In genomic region chr2:101341901-101342624, GRCh38 we compare ENCODE assay signal across 8 cellular contexts. TPM values are rescaled to one million over a fixed set of nuclear protein-coding genes. Genes with fewer than 3 reads are reported as not detected.
DNase-seq lines count a peak whose midpoint lies in the region; ATAC-seq and TF ChIP-seq lines count a peak whose summit lies in the region.

No MANE protein-coding gene starts in this region.

- 64% methylated on average over 13 of the region's 21 CpGs; no CpG with 5 or more reads in 1 of the 2 experiments for WGBS in IMR-90 (ENCODE audit: extremely low coverage in 2 of 2, insufficient read length in 1 of 2), 2 experiments
- 54 to 66% (median 61%) methylated on average over 21 of the region's 21 CpGs for WGBS in stomach, 5 donors

- TF ChIP-seq POLR2A in IMR-90 (IDR thresholded peaks at IDR 0.05; ENCODE audit: low read depth, low read length) = no peak
- TF ChIP-seq POLR2A in stomach (IDR thresholded peaks at IDR 0.05) = no peak

- no peak overlapping the region for H2BK15ac ChIP-seq in IMR-90 (ENCODE audit: low read depth, low read length)

- H2BK120ac ChIP-seq in IMR-90 (ENCODE audit: low read depth, low read length) = no peak overlapping the region

- H2AK9ac ChIP-seq in IMR-90 (replicated peaks; ENCODE audit: low read depth, low read length, poor library complexity) = peak overlapping the region; percentile 58

- H4K5ac ChIP-seq in IMR-90 (ENCODE audit: low read depth, low read length) = no peak overlapping the region

- in situ Hi-C loops in IMR-90 (cut with MboI; ENCODE audit: low sequenced_read_pairs) (loop anchor here (10.0 kb wide), 1 partner anchor 493 kb away; no protein-coding TSS in a partner anchor), Panc1 (cut with HindIII; ENCODE audit: low pct_unique_long_range_greater_than_20kb, low sequenced_read_pairs) (no loop called here)

- intact Hi-C loops in IMR-90 (cut with micrococcal nuclease) (loop anchor here (2.0 to 5.0 kb wide), 2 partner anchors 355 to 490 kb away; partner anchors contain the start of gene MAP4K4), Panc1 (cut with micrococcal nuclease; ENCODE audit: unreplicated experiment) (no loop called here), stomach (cut with DNase I; ENCODE audit: low total_unique reads) (no loop called here)

- peaks cover 2% of the 10 kb centered on the region; the same call in 1 of the 2 replicates for H3K4me1 ChIP-seq in IMR-90 (ENCODE audit: control insufficient read depth, insufficient read depth, low read length)
- H3K4me1 ChIP-seq in Panc1 (ENCODE audit: control insufficient read depth, insufficient read depth, low read length) = no peaks in the 10 kb centered on the region; the same call in 1 of the 2 replicates
- peaks cover 0 to 8% (median 0%) of the 10 kb centered on the region in 4 donors for H3K4me1 ChIP-seq in stomach

- H3K4me1 Mint-ChIP-seq in nephron progenitor cell = peaks cover 43% of the 10 kb centered on the region

- H3K4ac ChIP-seq in IMR-90 (ENCODE audit: low read depth, low read length) = no peak overlapping the region

- no peaks in the 10 kb centered on the region for H3K36me3 Mint-ChIP-seq in nephron progenitor cell (ENCODE audit: low read depth)

- no peak overlapping the region for H3K56ac ChIP-seq in IMR-90 (ENCODE audit: extremely low read depth, insufficient read depth, low read length)

- TF ChIP-seq EP300 in stomach (IDR thresholded peaks at IDR 0.05) = no peak

- no peaks in the 10 kb centered on the region for H3K79me1 ChIP-seq in IMR-90 (ENCODE audit: low read depth in 1 of 2, low read length in 2 of 2)

- H3K36me3 ChIP-seq in IMR-90 (ENCODE audit: control insufficient read depth, insufficient read depth, low read length) (no peaks in the 10 kb centered on the region), Panc1 (ENCODE audit: control insufficient read depth, insufficient read depth, low read length) (no peaks in the 10 kb centered on the region), stomach (no peaks in the 10 kb centered on the region)

- no peak overlapping the region for H3K4me2 ChIP-seq in IMR-90 (ENCODE audit: low read depth, low read length)

- H3K27ac ChIP-seq in IMR-90 (ENCODE audit: insufficient read depth, low read length) = no peak overlapping the region
- H3K27ac ChIP-seq in Panc1 (ENCODE audit: low read length) = no peak overlapping the region
- no peak overlapping the region for H3K27ac ChIP-seq in stomach

- H2BK20ac ChIP-seq in IMR-90 (ENCODE audit: low read depth, low read length) = no peak overlapping the region

- peaks cover 9% of the 10 kb centered on the region for H3K27me3 Mint-ChIP-seq in nephron progenitor cell (ENCODE audit: low read depth, poor library complexity)

- H4K91ac ChIP-seq in IMR-90 (ENCODE audit: insufficient read depth, low read depth, low read length) = no peak overlapping the region

- H3K27ac Mint-ChIP-seq in nephron progenitor cell = no peak overlapping the region

- no peak overlapping the region for H3K9ac ChIP-seq in IMR-90 (ENCODE audit: low read depth, low read length)

- ATAC-seq in IMR-90 (ENCODE audit: low read depth) = peak; percentile 87
- peak; percentile 90 for ATAC-seq in Panc1
- no peak for ATAC-seq in HG02973 (IDR thresholded peaks at IDR 0.05; ENCODE audit: unreplicated experiment)

- CTCF ChIA-PET in IMR-90 (lab: Yijun Ruan, JAX) = interaction anchor here (0.6 to 1.8 kb wide), 12 partner anchors 11 to 494 kb away, joined by 3 to 8 read pairs (median 4); partner anchors contain the start of gene CREG2
- CTCF ChIA-PET in Panc1 (lab: Charles Lee) = interaction anchor here (0.5 to 1.2 kb wide), 9 partner anchors 9 to 1104 kb away, joined by 3 to 8 read pairs (median 5); no protein-coding TSS in a partner anchor

- H2BK5ac ChIP-seq in IMR-90 (ENCODE audit: low read depth, low read length, poor library complexity, severe bottlenecking) = no peak overlapping the region

- H4K8ac ChIP-seq in IMR-90 (ENCODE audit: low read depth in 2 of 2, low read length in 2 of 2) = 0 out of 4 replicates have a peak overlapping the region, but pooled peaks of 1 of the 2 experiments have one; percentile 47

- H3K4me3 ChIP-seq in IMR-90 (ENCODE audit: insufficient read depth, low read depth, low read length) = no peak overlapping the region
- no peak overlapping the region for H3K4me3 ChIP-seq in Panc1 (ENCODE audit: low read depth in 2 of 2, low read length in 2 of 2)
- H3K4me3 ChIP-seq in fibroblast of mammary gland (ENCODE audit: control insufficient read depth, low read depth, low read length) = peak overlapping the region; percentile 36
- H3K4me3 ChIP-seq in stomach = no peak overlapping the region

- TF ChIP-seq RAD21 in IMR-90 (IDR thresholded peaks at IDR 0.05; ENCODE audit: low read length) = peak; percentile 82

- H2AK5ac ChIP-seq in IMR-90 (ENCODE audit: low read depth, low read length) = no peak overlapping the region

- H3K23ac ChIP-seq in IMR-90 (ENCODE audit: low read depth, low read length) = no peak overlapping the region

- DNase-seq in COLO829 (ENCODE audit: low spot score) (peak; percentile 75), IMR-90 (peak; percentile 61), Panc1 (ENCODE audit: low read depth, low spot score) (peak; percentile 39), fibroblast of mammary gland (ENCODE audit: low read depth) (peak; percentile 78), nephron progenitor cell (peak; percentile 85), stomach (peak; percentile 84)
- DNase-seq in activated T-cell treated with anti-CD3 and anti-CD28 coated beads, Interleukin-2, amount 50 U/mL, for 48 hours = peak; percentile 84

- TF ChIP-seq CTCF in IMR-90 (conservative IDR thresholded peaks at IDR 0.05; ENCODE audit: low read depth, low read length) (peak; percentile 84), Panc1 (IDR thresholded peaks at IDR 0.05) (peak; percentile 92), fibroblast of mammary gland (conservative IDR thresholded peaks at IDR 0.05; ENCODE audit: control insufficient read depth, insufficient read depth, low read depth, low read length) (peak; percentile 83), nephron progenitor cell (IDR thresholded peaks at IDR 0.05) (peak; percentile 64), stomach (IDR thresholded peaks at IDR 0.05) (peak in 5 of 7 experiments; percentile 60 to 84 (median 62))

- no TSS peak for BruUV-seq in IMR-90 (replicated peaks; lab: Mats Ljungman, UMichigan)
- no TSS peak for BruUV-seq in Panc1 (replicated peaks; lab: Mats Ljungman, UMichigan)

- H3K14ac ChIP-seq in IMR-90 (replicated peaks; ENCODE audit: low read depth, low read length) = no peak overlapping the region

- dilution Hi-C loops in IMR-90 (cut with HindIII; ENCODE audit: low sequenced_read_pairs, unreplicated experiment) = no loop called here

- H3K9me3 ChIP-seq in IMR-90 (ENCODE audit: control insufficient read depth, insufficient read depth, low read length) = no peaks in the 10 kb centered on the region
- no peaks in the 10 kb centered on the region for H3K9me3 ChIP-seq in Panc1 (ENCODE audit: control insufficient read depth, insufficient read depth, low read depth, low read length)
- H3K9me3 ChIP-seq in stomach = no peaks in the 10 kb centered on the region

- POLR2A ChIA-PET in IMR-90 (lab: Charles Lee; ENCODE audit: unreplicated experiment) = no interaction called here
- POLR2A ChIA-PET in Panc1 (lab: Charles Lee) = interaction anchor here (0.6 kb wide), 1 partner anchor 465 kb away, joined by 4 read pairs; no protein-coding TSS in a partner anchor

- peaks cover 4% of the 10 kb centered on the region for H3K9me3 Mint-ChIP-seq in nephron progenitor cell

- no peaks in the 10 kb centered on the region for H4K20me1 ChIP-seq in IMR-90 (ENCODE audit: insufficient read depth, low read length)

- no peaks in the 10 kb centered on the region for H3K27me3 ChIP-seq in IMR-90 (ENCODE audit: control insufficient read depth, insufficient read depth, low read length)
- no peaks in the 10 kb centered on the region for H3K27me3 ChIP-seq in Panc1 (ENCODE audit: control insufficient read depth, insufficient read depth, low read length)
- H3K27me3 ChIP-seq in stomach = no peaks in the 10 kb centered on the region

- H3K18ac ChIP-seq in IMR-90 (ENCODE audit: low read depth, low read length) = no peak overlapping the region

- H3K4me3 Mint-ChIP-seq in nephron progenitor cell = no peak overlapping the region

- H2AFZ ChIP-seq in IMR-90 (replicated peaks; ENCODE audit: low read length, poor library complexity) = peak overlapping the region; percentile 67

- H3K9me1 ChIP-seq in IMR-90 (ENCODE audit: insufficient read depth, low read length) = no peaks in the 10 kb centered on the region; the same call in 1 of the 2 replicates

TF ChIP-seq in IMR-90, 13 proteins besides CTCF, POLR2A, EP300 and RAD21:
- TF ChIP-seq BHLHE40 (IDR thresholded peaks at IDR 0.05; ENCODE audit: low read depth, low read length) (no peak), MAZ (IDR thresholded peaks at IDR 0.05; ENCODE audit: borderline replicate concordance, low read depth, low read length) (no peak), RFX5 (IDR thresholded peaks at IDR 0.05; ENCODE audit: low read depth, low read length) (no peak), CHD1 (IDR thresholded peaks at IDR 0.05; ENCODE audit: low read depth, low read length) (no peak), MAFK (IDR thresholded peaks at IDR 0.05; ENCODE audit: low read depth, low read length) (peak; percentile 86), SMC3 (IDR thresholded peaks at IDR 0.05; ENCODE audit: low read depth, low read length) (peak; percentile 87), NFE2L2 (IDR thresholded peaks at IDR 0.05; ENCODE audit: low read depth, low read length) (no peak)

RNA-seq across cellular contexts. Expression of gene RNF149, which starts 33.6 kb away (rescaled TPM):
- total RNA-seq in IMR-90 (2012; rRNA removed) (18.6 and 26.4 TPM in 2 replicates), Panc1 (2021; ENCODE audit: unreplicated experiment) (29.9 TPM), stomach (100 to 1,000 TPM in 1 of 5 donors, 10 to 100 TPM in 4; 25.7 to 154 (median 48.4) TPM)
- polyA plus RNA-seq in IMR-90 (2012; rRNA removed) (13.0 and 14.5 TPM in 2 replicates), stomach (10 to 100 TPM; 14.8 to 34.9 (median 17.6) TPM)
- 6.0 and 11.0 TPM in 2 replicates for polyA plus RNA-seq in IMR-90 (2012; cell fraction: cytosol; rRNA removed)
- polyA plus RNA-seq in IMR-90 (2012; cell fraction: nucleus; rRNA removed; ENCODE audit: low replicate concordance) = 24.2 and 39.6 TPM in 2 replicates
- 20.5 TPM for polyA plus RNA-seq in Panc1 (2012; ENCODE audit: insufficient read length)

RNA-seq across cellular contexts. Expression of gene CREG2, which starts 45.2 kb away (rescaled TPM):
- not detected in 2 replicates for total RNA-seq in IMR-90 (2012; rRNA removed)
- 0.17 and 0.24 TPM in 2 replicates for polyA plus RNA-seq in IMR-90 (2012; rRNA removed)
- 0.06 and 0.12 TPM in 2 replicates for polyA plus RNA-seq in IMR-90 (2012; cell fraction: cytosol; rRNA removed)
- 0.05 and 0.13 TPM in 2 replicates for polyA plus RNA-seq in IMR-90 (2012; cell fraction: nucleus; rRNA removed; ENCODE audit: low replicate concordance)
- total RNA-seq in Panc1 (2021; ENCODE audit: unreplicated experiment) = 0.21 TPM
- polyA plus RNA-seq in Panc1 (2012; ENCODE audit: insufficient read length) = not detected
- total RNA-seq in stomach = under 1 TPM in 1 of 5 donors, not detected in 4; 0.37 TPM
- polyA plus RNA-seq in stomach = under 1 TPM in 1 of 3 donors, not detected in 2; 0.05 TPM
